14 cellular contexts compared by ENCODE assay signal in genomic region chr11:61975638-61976419, GRCh38. TPM values are rescaled to one million over a fixed set of nuclear protein-coding genes. Genes with fewer than 3 reads are reported as not detected.
DNase-seq lines count a peak whose midpoint lies in the region; ATAC-seq and TF ChIP-seq lines count a peak whose summit lies in the region.
"Had no signal": no experiment of that assay in that cellular context is flagged by ENCODE, and none has a peak within 500 bp of the region (broad histone marks: within the 10 kb centered on the region; RNA-seq: fewer than 3 reads in every experiment).

No MANE protein-coding gene starts in this region.

- H3K27ac ChIP-seq in muscle layer of duodenum (ENCODE audit: low read length): peak overlapping the region; percentile 19
- H3K27ac ChIP-seq in transverse colon: peak overlapping the region; percentile 36 to 99 (median 54)
- H3K27ac ChIP-seq: suprapubic skin had no signal

- TF ChIP-seq EP300 in transverse colon (IDR thresholded peaks at IDR 0.05; ENCODE audit: low read depth): no peak

- H3K4me1 Mint-ChIP-seq in activated T-cell treated with anti-CD3 and anti-CD28 coated beads, Interleukin-2, amount 50 U/mL, for 72 hours (ENCODE audit: low read depth): peaks cover 31% of the 10 kb centered on the region
- H3K4me1 Mint-ChIP-seq in chondrocyte (ENCODE audit: low read depth): peaks cover 81% of the 10 kb centered on the region

- DNase-seq in activated T-cell treated with anti-CD3 and anti-CD28 coated beads, Interleukin-2, amount 50 U/mL, for 1 hour: peak; percentile 5
- no peak for DNase-seq in activated T-cell treated with anti-CD3 and anti-CD28 coated beads, Interleukin-2, amount 50 U/mL, for 72 hours
- DNase-seq in chondrocyte (ENCODE audit: low spot score) (no peak), transverse colon (no peak), NCI-H510A (lab: John Stamatoyannopoulos, UW) (no peak)
- DNase-seq: 8988T; activated naive CD4-positive, alpha-beta T cell treated with anti-CD3 and anti-CD28 coated beads, Interleukin-2, amount 50 U/mL, for 16 hours; NCI-H446 treated with DMSO at 0.1 percent for 48 hours had no signal

- H3K36me3 ChIP-seq in muscle layer of duodenum (ENCODE audit: control insufficient read depth in 1 of 2, insufficient read depth in 2 of 2, low read length in 2 of 2) (peaks cover 0 to 13% of the 10 kb centered on the region in 2 donors), transverse colon (no peaks in the 10 kb centered on the region)
- H3K36me3 ChIP-seq: suprapubic skin had no signal

- WGBS in transverse colon (ENCODE audit: low coverage in 1 of 2), 2 donors: 84% methylated on average over 15 of the region's 15 CpGs; no CpG with 5 or more reads in 1 of the 2 donors

- in situ Hi-C loops in transverse colon (cut with MboI; ENCODE audit: low pct_ligation_motif_present in 1 of 4, low pct_unique_long_range_greater_than_20kb in 1 of 4, low sequenced_read_pairs in 3 of 4): no loop called here

- H3K4me1 ChIP-seq in muscle layer of duodenum (ENCODE audit: control insufficient read depth in 1 of 2, insufficient read depth in 2 of 2, low read length in 2 of 2) (peaks cover 28 to 42% of the 10 kb centered on the region in 2 donors), transverse colon (peaks cover 43 to 71% (median 61%) of the 10 kb centered on the region in 4 donors)

- H3K4me3 ChIP-seq in muscle layer of duodenum (ENCODE audit: low read depth in 1 of 2, low read length in 2 of 2) (peak overlapping the region in 1 of 2 donors; percentile 30), transverse colon (no peak overlapping the region)
- H3K4me3 ChIP-seq: suprapubic skin had no signal

- no peak overlapping the region for H3K27ac Mint-ChIP-seq in activated T-cell treated with anti-CD3 and anti-CD28 coated beads, Interleukin-2, amount 50 U/mL, for 72 hours
- peak overlapping the region; percentile 97 for H3K27ac Mint-ChIP-seq in chondrocyte (ENCODE audit: unreplicated experiment)

- H3K9me3 Mint-ChIP-seq in activated T-cell treated with anti-CD3 and anti-CD28 coated beads, Interleukin-2, amount 50 U/mL, for 72 hours: peaks cover 0 to 2% of the 10 kb centered on the region in 2 donors
- no peaks in the 10 kb centered on the region for H3K9me3 Mint-ChIP-seq in chondrocyte (ENCODE audit: low read depth)

- no peak for TF ChIP-seq POLR2A in transverse colon (IDR thresholded peaks at IDR 0.05)

- no peaks in the 10 kb centered on the region for H3K9me3 ChIP-seq in muscle layer of duodenum (ENCODE audit: control insufficient read depth in 1 of 2, low read length in 2 of 2)
- no peaks in the 10 kb centered on the region for H3K9me3 ChIP-seq in transverse colon
- H3K9me3 ChIP-seq: suprapubic skin had no signal

- H3K27me3 ChIP-seq in muscle layer of duodenum (ENCODE audit: low read depth, low read length): no peaks in the 10 kb centered on the region
- H3K27me3 ChIP-seq in transverse colon: no peaks in the 10 kb centered on the region
- H3K27me3 ChIP-seq: suprapubic skin had no signal

- no peaks in the 10 kb centered on the region for H3K27me3 Mint-ChIP-seq in activated T-cell treated with anti-CD3 and anti-CD28 coated beads, Interleukin-2, amount 50 U/mL, for 72 hours (ENCODE audit: low read depth)
- H3K27me3 Mint-ChIP-seq in chondrocyte (ENCODE audit: low read depth): no peaks in the 10 kb centered on the region

- H3K36me3 Mint-ChIP-seq in activated T-cell treated with anti-CD3 and anti-CD28 coated beads, Interleukin-2, amount 50 U/mL, for 72 hours (ENCODE audit: insufficient read depth in 2 of 2): no peaks in the 10 kb centered on the region
- H3K36me3 Mint-ChIP-seq in chondrocyte (ENCODE audit: low read depth): no peaks in the 10 kb centered on the region

- ATAC-seq in activated T-cell treated with anti-CD3 and anti-CD28 coated beads, Interleukin-2, amount 50 U/mL, for 72 hours (replicated peaks in 1 of 2): no peak
- ATAC-seq in HG03095 (IDR thresholded peaks at IDR 0.05; ENCODE audit: unreplicated experiment): no peak
- ATAC-seq in GM21619 (IDR thresholded peaks at IDR 0.05; ENCODE audit: unreplicated experiment): no peak
- ATAC-seq: HCT116 had no signal

- no peak for TF ChIP-seq CTCF in chondrocyte (IDR thresholded peaks at IDR 0.05)
- no peak for TF ChIP-seq CTCF in transverse colon (IDR thresholded peaks at IDR 0.05)

- intact Hi-C loops in transverse colon (cut with DNase I; ENCODE audit: low total_unique reads): no loop called here

- no peak overlapping the region for H3K4me3 Mint-ChIP-seq in activated T-cell treated with anti-CD3 and anti-CD28 coated beads, Interleukin-2, amount 50 U/mL, for 72 hours
- no peak overlapping the region for H3K4me3 Mint-ChIP-seq in chondrocyte (ENCODE audit: unreplicated experiment)

RNA-seq across cellular contexts. Expression of gene FTH1, which starts 8.4 kb away (rescaled TPM):
- 1,000 to 10,000 TPM; 1,135 to 1,244 TPM for total RNA-seq in activated T-cell treated with anti-CD3 and anti-CD28 coated beads, Interleukin-2, amount 50 U/mL, for 72 hours
- 3,793 to 4,450 TPM (median 3,807 TPM) in 3 replicates for total RNA-seq in chondrocyte
- 1,000 to 10,000 TPM; 2,288 to 6,007 (median 4,694) TPM for total RNA-seq in transverse colon

RNA-seq across cellular contexts. Expression of gene BEST1, which starts 25.7 kb away (rescaled TPM):
- 1 to 10 TPM; 1.9 to 4.1 TPM for total RNA-seq in activated T-cell treated with anti-CD3 and anti-CD28 coated beads, Interleukin-2, amount 50 U/mL, for 72 hours
- total RNA-seq in chondrocyte (1.3 to 4.5 TPM (median 2.8 TPM) in 3 replicates), transverse colon (1 to 10 TPM in 3 of 4 donors, under 1 TPM in 1; 0.40 to 3.7 (median 2.6) TPM)
- total RNA-seq: activated CD8-positive, alpha-beta memory T cell treated with anti-CD3 and anti-CD28 coated beads for 36 hours had no signal

RNA-seq across cellular contexts. Expression of gene RAB3IL1, which starts 58.5 kb away (rescaled TPM):
- under 1 TPM; 0.34 to 0.49 TPM for total RNA-seq in activated T-cell treated with anti-CD3 and anti-CD28 coated beads, Interleukin-2, amount 50 U/mL, for 72 hours
- total RNA-seq in chondrocyte (9.7 to 24.7 TPM (median 24.1 TPM) in 3 replicates), transverse colon (1 to 10 TPM; 1.2 to 7.6 (median 5.9) TPM)
- total RNA-seq: activated CD8-positive, alpha-beta memory T cell treated with anti-CD3 and anti-CD28 coated beads for 36 hours had no signal
